Comparison of ENCODE assay signal across 8 cellular contexts in genomic region chr1:228236744-228237143, GRCh38. TPM values are rescaled to one million over a fixed set of nuclear protein-coding genes. Genes with fewer than 3 reads are reported as not detected.
DNase-seq lines count a peak whose midpoint lies in the region; ATAC-seq lines count a peak whose summit lies in the region.

No MANE protein-coding gene starts in this region.

- H2BK120ac ChIP-seq in mesenchymal stem cell (ENCODE audit: low read depth, low read length): no peak overlapping the region

- no peak overlapping the region for H2BK12ac ChIP-seq in mesenchymal stem cell (ENCODE audit: low read length in 2 of 2)

- peaks cover 5% of the 10 kb centered on the region for H3K79me1 ChIP-seq in mesenchymal stem cell (replicated peaks; ENCODE audit: low read length, poor library complexity, severe bottlenecking)

- no peak overlapping the region for H2AFZ ChIP-seq in mesenchymal stem cell (ENCODE audit: low read depth, low read length)

- H3K36me3 ChIP-seq in mesenchymal stem cell (ENCODE audit: control insufficient read depth in 1 of 2, insufficient read depth in 2 of 2, low read depth in 1 of 2, low read length in 2 of 2): peaks cover 0 to 35% of the 10 kb centered on the region in 2 experiments

- ATAC-seq in HG02759 (IDR thresholded peaks at IDR 0.05; ENCODE audit: unreplicated experiment): no peak

- no peak overlapping the region for H3K14ac ChIP-seq in mesenchymal stem cell (ENCODE audit: low read length in 2 of 2)

- no peaks in the 10 kb centered on the region for H3K27me3 ChIP-seq in mesenchymal stem cell (ENCODE audit: control insufficient read depth in 1 of 2, insufficient read depth in 1 of 2, low read length in 2 of 2)

- H2AK5ac ChIP-seq in mesenchymal stem cell (ENCODE audit: low read length, severe bottlenecking): no peak overlapping the region

- H4K8ac ChIP-seq in mesenchymal stem cell (ENCODE audit: low read length): no peak overlapping the region

- H3K4ac ChIP-seq in mesenchymal stem cell (ENCODE audit: low read depth in 1 of 2, low read length in 2 of 2): no peak overlapping the region

- 56% methylated on average over 5 of the region's 5 CpGs for WGBS in mesenchymal stem cell

- H3K4me3 ChIP-seq in Jurkat, Clone E6-1 (ENCODE audit: low read length): no peak overlapping the region
- H3K4me3 ChIP-seq in mesenchymal stem cell (ENCODE audit: insufficient read depth in 1 of 2, low read depth in 1 of 2, low read length in 2 of 2): no peak overlapping the region

- H4K91ac ChIP-seq in mesenchymal stem cell (ENCODE audit: low read length): no peak overlapping the region

- no peaks in the 10 kb centered on the region for H3K4me1 ChIP-seq in mesenchymal stem cell (ENCODE audit: control insufficient read depth, insufficient read depth, low read depth, low read length)

- H3K9me3 ChIP-seq in mesenchymal stem cell (ENCODE audit: control insufficient read depth, low read length): peaks cover 25% of the 10 kb centered on the region

- no peak overlapping the region for H3K23ac ChIP-seq in mesenchymal stem cell (ENCODE audit: low read length in 2 of 2)

- H2BK15ac ChIP-seq in mesenchymal stem cell (ENCODE audit: low read depth, poor library complexity, severe bottlenecking): no peak overlapping the region

- H3K27ac ChIP-seq in mesenchymal stem cell (ENCODE audit: low read length, poor library complexity, severe bottlenecking): no peak overlapping the region

- in situ Hi-C loops in T47D (cut with HindIII; ENCODE audit: low pct_unique_long_range_greater_than_20kb, low sequenced_read_pairs): no loop called here

- no peak overlapping the region for H3K18ac ChIP-seq in mesenchymal stem cell (ENCODE audit: low read depth in 1 of 2, low read length in 2 of 2)

- H2BK5ac ChIP-seq in mesenchymal stem cell (ENCODE audit: low read depth, low read length, poor library complexity, severe bottlenecking): no peak overlapping the region

- DNase-seq in Daoy (ENCODE audit: low read depth): peak; percentile 45
- DNase-seq in Jurkat, Clone E6-1 (ENCODE audit: low read depth, low spot score): peak; percentile 14
- DNase-seq in T47D (ENCODE audit: low read depth in 1 of 2, low spot score in 1 of 2): peak; percentile 84 to 90
- DNase-seq in mesenchymal stem cell: peak; percentile 25
- no peak for DNase-seq in activated CD8-positive, alpha-beta memory T cell treated with anti-CD3 and anti-CD28 coated beads, Interleukin-2, amount 50 U/mL, for 48 hours
- no peak for DNase-seq in COLO829 (ENCODE audit: low spot score)
- no peak for DNase-seq in activated CD4-positive, alpha-beta T cell treated with anti-CD3 and anti-CD28 coated beads, Interleukin-2, amount 50 U/mL, for 1 hour

- no peak overlapping the region for H3K4me2 ChIP-seq in mesenchymal stem cell (ENCODE audit: low read length, poor library complexity, severe bottlenecking)

- H3K9ac ChIP-seq in mesenchymal stem cell (ENCODE audit: low read length): no peak overlapping the region

RNA-seq across cellular contexts. Expression of gene OBSCN, which starts 28.9 kb away (rescaled TPM):
- 2.2 and 4.1 TPM in 2 replicates for total RNA-seq in Daoy (2014; rRNA removed; shearing (Covaris generic))
- 15.4 TPM for polyA plus RNA-seq in Jurkat, Clone E6-1 (2012; ENCODE audit: insufficient read depth, insufficient read length)
- 4.5 TPM for polyA plus RNA-seq in mesenchymal stem cell (2013, experiment 1 of 2)
- polyA plus RNA-seq in mesenchymal stem cell (2013, experiment 2 of 2): 4.9 TPM

Comparison
In these comparisons a context has a peak if more than half of its experiments do, and no peak if none do; other contexts are left out.
1. DNase-seq: peak in Daoy (single experiment), Jurkat, Clone E6-1 (single experiment), T47D (2 of 2) and mesenchymal stem cell (single experiment); none in activated CD8-positive, alpha-beta memory T cell treated with anti-CD3 and anti-CD28 coated beads, Interleukin-2, amount 50 U/mL, for 48 hours (single experiment), COLO829 (single experiment) and activated CD4-positive, alpha-beta T cell treated with anti-CD3 and anti-CD28 coated beads, Interleukin-2, amount 50 U/mL, for 1 hour (single experiment).